1 cellular context compared by ENCODE assay signal in the genomic region with DNA sequence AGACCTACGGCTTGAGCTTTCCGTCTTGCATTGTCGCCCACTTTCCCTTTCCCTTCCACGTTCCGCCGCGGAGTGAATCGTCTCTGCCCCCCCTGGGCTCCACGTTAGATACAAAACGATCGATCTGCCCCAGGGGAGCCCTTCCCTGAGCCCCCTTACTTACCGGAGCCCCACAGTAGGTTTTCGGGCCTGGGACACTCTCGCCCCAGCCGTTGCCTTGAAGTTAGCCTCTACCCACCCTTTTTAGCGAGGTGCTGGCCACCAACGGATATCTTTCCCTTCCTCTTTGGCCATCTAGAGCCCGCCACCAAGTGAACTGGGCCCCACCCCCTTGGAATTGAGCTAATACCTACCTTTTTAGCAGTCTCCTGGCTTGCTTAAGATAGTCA.
TF ChIP-seq lines count a peak whose summit lies in the region.

No MANE protein-coding gene starts in this region.

TF ChIP-seq in HCT116, 20 proteins besides CTCF, POLR2A, EP300 and RAD21 (continued from another document):
- TF ChIP-seq, protein P1, sequence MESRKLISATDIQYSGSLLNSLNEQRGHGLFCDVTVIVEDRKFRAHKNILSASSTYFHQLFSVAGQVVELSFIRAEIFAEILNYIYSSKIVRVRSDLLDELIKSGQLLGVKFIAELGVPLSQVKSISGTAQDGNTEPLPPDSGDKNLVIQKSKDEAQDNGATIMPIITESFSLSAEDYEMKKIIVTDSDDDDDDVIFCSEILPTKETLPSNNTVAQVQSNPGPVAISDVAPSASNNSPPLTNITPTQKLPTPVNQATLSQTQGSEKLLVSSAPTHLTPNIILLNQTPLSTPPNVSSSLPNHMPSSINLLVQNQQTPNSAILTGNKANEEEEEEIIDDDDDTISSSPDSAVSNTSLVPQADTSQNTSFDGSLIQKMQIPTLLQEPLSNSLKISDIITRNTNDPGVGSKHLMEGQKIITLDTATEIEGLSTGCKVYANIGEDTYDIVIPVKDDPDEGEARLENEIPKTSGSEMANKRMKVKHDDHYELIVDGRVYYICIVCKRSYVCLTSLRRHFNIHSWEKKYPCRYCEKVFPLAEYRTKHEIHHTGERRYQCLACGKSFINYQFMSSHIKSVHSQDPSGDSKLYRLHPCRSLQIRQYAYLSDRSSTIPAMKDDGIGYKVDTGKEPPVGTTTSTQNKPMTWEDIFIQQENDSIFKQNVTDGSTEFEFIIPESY (IDR thresholded peaks at IDR 0.05; ENCODE audit: extremely low read depth, insufficient replicate concordance, low read length): no peak
- TF ChIP-seq TCF7L2 (IDR thresholded peaks at IDR 0.05; ENCODE audit: borderline replicate concordance, extremely low read depth, insufficient read depth, insufficient read length) (no peak), SIN3A (IDR thresholded peaks at IDR 0.05; ENCODE audit: low read depth) (no peak), SP1 (IDR thresholded peaks at IDR 0.05; ENCODE audit: low read depth) (no peak), POLR2AphosphoS5 (IDR thresholded peaks at IDR 0.05; ENCODE audit: low read depth, low read length) (no peak), CEBPB (IDR thresholded peaks at IDR 0.05; ENCODE audit: low read depth) (no peak), SRF (IDR thresholded peaks at IDR 0.05; ENCODE audit: low read depth) (no peak), EGR1 (IDR thresholded peaks at IDR 0.05; ENCODE audit: low read depth) (no peak), JUND (IDR thresholded peaks at IDR 0.05) (no peak)
- TF ChIP-seq, protein P2, sequence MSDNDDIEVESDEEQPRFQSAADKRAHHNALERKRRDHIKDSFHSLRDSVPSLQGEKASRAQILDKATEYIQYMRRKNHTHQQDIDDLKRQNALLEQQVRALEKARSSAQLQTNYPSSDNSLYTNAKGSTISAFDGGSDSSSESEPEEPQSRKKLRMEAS (IDR thresholded peaks at IDR 0.05): no peak
